8 cellular contexts compared by ENCODE assay signal in genomic region chr13:24161010-24161775, GRCh38. TPM values are rescaled to one million over a fixed set of nuclear protein-coding genes. Genes with fewer than 3 reads are reported as not detected.
A peak's percentile ranks its signal among the peaks of the same experiment; 100 is the strongest.
DNase-seq lines count a peak whose midpoint lies in the region; ATAC-seq and TF ChIP-seq lines count a peak whose summit lies in the region.

No MANE protein-coding gene starts in this region.

- H3K4me3 ChIP-seq in AG04449 (ENCODE audit: low read depth, low read length) (peak overlapping the region; percentile 81), SK-N-MC (peak overlapping the region; percentile 80), adrenal gland (peak overlapping the region; percentile 49 to 91 (median 72)), iPS-15b (ENCODE audit: low read depth, low read length) (peak overlapping the region; percentile 81), smooth muscle cell (peak overlapping the region; percentile 66)

- H3K4me2 ChIP-seq in smooth muscle cell: peak overlapping the region; percentile 91

- H3K9ac ChIP-seq in SK-N-MC (ENCODE audit: insufficient read length) (peak overlapping the region; percentile 77), iPS-15b (ENCODE audit: low read depth, low read length) (peak overlapping the region; percentile 68), smooth muscle cell (ENCODE audit: low read depth) (peak overlapping the region; percentile 53)

- no peaks in the 10 kb centered on the region for H3F3A ChIP-seq in smooth muscle cell (ENCODE audit: low read depth)

- no peak for DNase-seq in AG04449 (ENCODE audit: low read depth, low spot score)
- DNase-seq in SK-N-MC (ENCODE audit: low read depth, low spot score): no peak
- DNase-seq in adrenal gland: peak; percentile 38 to 59 (median 50)
- DNase-seq in smooth muscle cell (lab: John Stamatoyannopoulos, UW; ENCODE audit: unreplicated experiment): no peak
- no peak for DNase-seq in 8988T

- peaks cover 9% of the 10 kb centered on the region for H4K20me1 ChIP-seq in smooth muscle cell (ENCODE audit: low read depth)

- POLR2A ChIA-PET in AG04449 (lab: Yijun Ruan, JAX): interaction anchor here (1.0 kb wide), 1 partner anchor 9 kb away, joined by 4 read pairs; no protein-coding TSS in a partner anchor

- no peak for TF ChIP-seq POLR2A in adrenal gland (IDR thresholded peaks at IDR 0.05)

- H2AFZ ChIP-seq in smooth muscle cell (ENCODE audit: low read depth): peak overlapping the region; percentile 65

- WGBS in adrenal gland, 4 donors: 0 to 1% (median 1%) methylated on average over 19 to 43 of the region's 43 CpGs
- under 1% methylated on average over 40 of the region's 43 CpGs for WGBS in smooth muscle cell (ENCODE audit: low lambda C conversion rate)

- no peak overlapping the region for H3K27ac ChIP-seq in SK-N-MC
- H3K27ac ChIP-seq in adrenal gland: peak overlapping the region in 4 of 5 donors; percentile 13 to 86 (median 56)
- H3K27ac ChIP-seq in smooth muscle cell (ENCODE audit: low read depth): no peak overlapping the region

- intact Hi-C loops in adrenal gland (cut with DNase I): loop anchor here (5.0 to 10.0 kb wide), 2 partner anchors 61 to 64 kb away; no protein-coding TSS in a partner anchor

- TF ChIP-seq CTCF in AG04449 (IDR thresholded peaks at IDR 0.05; ENCODE audit: insufficient read depth, low read length, missing control alignments): no peak
- no peak for TF ChIP-seq CTCF in adrenal gland (IDR thresholded peaks at IDR 0.05)
- no peak for TF ChIP-seq CTCF in smooth muscle cell (IDR thresholded peaks at IDR 0.05; ENCODE audit: borderline replicate concordance, insufficient read depth, poor library complexity, severe bottlenecking)

- H3K27me3 ChIP-seq in adrenal gland (no peaks in the 10 kb centered on the region), iPS-15b (ENCODE audit: control insufficient read depth, insufficient read depth, low read length) (peaks cover 16% of the 10 kb centered on the region), smooth muscle cell (ENCODE audit: low read depth) (peaks cover 23% of the 10 kb centered on the region)

- CTCF ChIA-PET in AG04449 (lab: Yijun Ruan, JAX): interaction anchor here (0.5 to 2.0 kb wide), 9 partner anchors 9 to 200 kb away, joined by 3 to 9 read pairs (median 3); no protein-coding TSS in a partner anchor

- H3K79me2 ChIP-seq in smooth muscle cell (ENCODE audit: low read depth): no peaks in the 10 kb centered on the region

- H3K4me1 ChIP-seq in adrenal gland (replicated peaks in 1 of 2): peaks cover 12 to 28% of the 10 kb centered on the region in 2 donors
- H3K4me1 ChIP-seq in iPS-15b (ENCODE audit: control insufficient read depth, insufficient read depth, low read length): peaks cover 10% of the 10 kb centered on the region
- H3K4me1 ChIP-seq in smooth muscle cell (ENCODE audit: low read depth): peaks cover 10% of the 10 kb centered on the region

- H3K36me3 ChIP-seq in SK-N-MC (ENCODE audit: insufficient read depth, low read length) (0 out of 2 replicates have a peak, but pooled peaks cover 5% of the 10 kb centered on the region), adrenal gland (replicated peaks in 1 of 2) (no peaks in the 10 kb centered on the region), iPS-15b (ENCODE audit: control insufficient read depth, insufficient read depth, low read length) (peaks cover 6% of the 10 kb centered on the region), smooth muscle cell (ENCODE audit: low read depth) (no peaks in the 10 kb centered on the region)

- no peaks in the 10 kb centered on the region for H3K9me3 ChIP-seq in SK-N-MC (ENCODE audit: low read depth, low read length)
- H3K9me3 ChIP-seq in adrenal gland (replicated peaks in 1 of 3): no peaks in the 10 kb centered on the region
- no peaks in the 10 kb centered on the region for H3K9me3 ChIP-seq in iPS-15b (ENCODE audit: control insufficient read depth, insufficient read depth, low read length)
- H3K9me3 ChIP-seq in smooth muscle cell (replicated peaks; ENCODE audit: low read depth): no peaks in the 10 kb centered on the region

- ATAC-seq in GM19023 (IDR thresholded peaks at IDR 0.05; ENCODE audit: unreplicated experiment) (peak; percentile 33), HG03280 (IDR thresholded peaks at IDR 0.05; ENCODE audit: unreplicated experiment) (peak; percentile 27)

RNA-seq across cellular contexts. Expression of gene SPATA13, which starts 0.7 kb away (rescaled TPM):
- total RNA-seq in adrenal gland: 10 to 100 TPM; 20.0 to 85.5 (median 44.6) TPM
- 10 to 100 TPM; 20.7 to 27.5 (median 22.0) TPM for polyA plus RNA-seq in adrenal gland
- total RNA-seq in smooth muscle cell: 14.6 and 16.6 TPM in 2 replicates
- polyA plus RNA-seq in smooth muscle cell: 3.8 and 7.1 TPM in 2 replicates

Comparison
In these comparisons a context has a peak if more than half of its experiments do, and no peak if none do; other contexts are left out.
1. DNase-seq: peak in adrenal gland (7 of 7); none in AG04449 (single experiment), SK-N-MC (single experiment), smooth muscle cell (single experiment) and 8988T (single experiment).
2. H3K27ac ChIP-seq: peak in adrenal gland (4 of 5); none in SK-N-MC (single experiment) and smooth muscle cell (single experiment).
3. Peak in every context shown above with its lines, with median percentiles within 50 percentile points of each other: H3K4me3 ChIP-seq and H3K9ac ChIP-seq.